ENCODE assay signal across 9 cellular contexts in the genomic region with DNA sequence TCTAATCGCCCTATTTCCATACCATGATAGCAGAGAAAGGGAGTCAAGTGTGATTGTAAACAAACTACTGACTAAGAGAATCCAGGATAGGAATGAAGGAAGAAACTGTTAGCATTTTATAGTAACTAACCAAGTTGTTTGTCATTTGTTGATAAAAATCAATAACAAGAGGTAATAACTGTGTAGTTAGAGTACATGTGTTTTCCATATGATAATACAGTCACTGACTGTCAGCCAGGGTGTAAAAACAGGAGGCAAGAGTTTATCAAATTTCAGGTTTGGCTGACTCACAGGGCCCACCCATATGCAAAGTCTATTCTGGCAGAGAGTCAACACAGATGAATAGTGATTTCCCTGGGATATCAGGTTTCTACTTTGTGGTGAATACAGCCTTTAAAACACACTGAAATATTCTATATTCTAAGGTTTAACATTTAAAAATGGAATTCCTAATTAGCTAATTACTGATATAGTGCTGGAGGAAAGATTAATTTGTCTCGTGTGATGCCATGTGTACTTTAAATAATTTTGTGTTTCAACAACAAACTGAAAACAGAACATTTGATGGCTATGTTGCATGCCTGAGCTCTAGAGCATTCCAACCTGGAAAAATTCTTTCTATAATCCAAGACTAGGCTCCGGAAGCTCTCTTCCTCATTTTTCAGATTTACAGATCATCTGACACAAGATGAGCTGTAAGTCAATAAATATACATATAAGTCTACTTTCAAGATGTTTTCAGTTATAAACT. TPM values are rescaled to one million over a fixed set of nuclear protein-coding genes. Genes with fewer than 3 reads are reported as not detected.
DNase-seq lines count a peak whose midpoint lies in the region; ATAC-seq and FAIRE-seq lines count a peak whose summit lies in the region.
"Had no signal": no experiment of that assay in that cellular context is flagged by ENCODE, and none has a peak within 500 bp of the region (broad histone marks: within the 10 kb centered on the region; RNA-seq: fewer than 3 reads in every experiment).

No MANE protein-coding gene starts in this region.

- no peak overlapping the region for H4K91ac ChIP-seq in mesenchymal stem cell (ENCODE audit: low read length)

- no peak overlapping the region for H2AFZ ChIP-seq in mesenchymal stem cell (ENCODE audit: low read depth, low read length)

- peak overlapping the region; percentile 21 for H3K27ac ChIP-seq in mesenchymal stem cell (ENCODE audit: low read length, poor library complexity, severe bottlenecking)
- H3K27ac ChIP-seq: heart left ventricle had no signal

- no peaks in the 10 kb centered on the region for H3K36me3 ChIP-seq in mesenchymal stem cell (ENCODE audit: control insufficient read depth in 1 of 2, insufficient read depth in 2 of 2, low read depth in 1 of 2, low read length in 2 of 2)
- H3K36me3 ChIP-seq: heart left ventricle had no signal

- H2BK5ac ChIP-seq in mesenchymal stem cell (ENCODE audit: low read depth, low read length, poor library complexity, severe bottlenecking): no peak overlapping the region

- no peak overlapping the region for H2BK120ac ChIP-seq in mesenchymal stem cell (ENCODE audit: low read depth, low read length)

- H3K9me3 ChIP-seq in mesenchymal stem cell (ENCODE audit: control insufficient read depth, low read length): no peaks in the 10 kb centered on the region
- H3K9me3 ChIP-seq: heart left ventricle had no signal

- peaks cover 2% of the 10 kb centered on the region for H3K79me1 ChIP-seq in mesenchymal stem cell (replicated peaks; ENCODE audit: low read length, poor library complexity, severe bottlenecking)

- H3K23ac ChIP-seq in mesenchymal stem cell (ENCODE audit: low read length in 2 of 2): no peak overlapping the region

- no peak overlapping the region for H2BK15ac ChIP-seq in mesenchymal stem cell (ENCODE audit: low read depth, poor library complexity, severe bottlenecking)

- H2BK12ac ChIP-seq in mesenchymal stem cell (ENCODE audit: low read length in 2 of 2): no peak overlapping the region

- no peak overlapping the region for H4K8ac ChIP-seq in mesenchymal stem cell (ENCODE audit: low read length)

- no peak for FAIRE-seq in frontal cortex (lab: Jason Lieb, UNC)

- no peak overlapping the region for H3K14ac ChIP-seq in mesenchymal stem cell (ENCODE audit: low read length in 2 of 2)

- no peak overlapping the region for H2AK5ac ChIP-seq in mesenchymal stem cell (ENCODE audit: low read length, severe bottlenecking)

- H3K18ac ChIP-seq in mesenchymal stem cell (ENCODE audit: low read depth in 1 of 2, low read length in 2 of 2): no peak overlapping the region

- H3K9ac ChIP-seq in mesenchymal stem cell (ENCODE audit: low read length): no peak overlapping the region

- peak; percentile 53 for DNase-seq in EL
- peak; percentile 59 for DNase-seq in NCI-H1105 treated with DMSO at 0.1 percent for 48 hours (lab: John Stamatoyannopoulos, UW)
- DNase-seq in activated naive CD4-positive, alpha-beta T cell treated with anti-CD3 and anti-CD28 coated beads, Interleukin-2, amount 50 U/mL, for 16 hours: peak; percentile 25
- DNase-seq in mesenchymal stem cell: peak; percentile 27
- DNase-seq in superior temporal gyrus (ENCODE audit: extremely low spot score): no peak
- no peak for DNase-seq in frontal cortex (ENCODE audit: low spot score in 2 of 2)
- DNase-seq: heart left ventricle had no signal

- no peak overlapping the region for H3K4ac ChIP-seq in mesenchymal stem cell (ENCODE audit: low read depth in 1 of 2, low read length in 2 of 2)

- WGBS in mesenchymal stem cell: 75% methylated on average over 2 of the region's 3 CpGs

- H3K4me3 ChIP-seq in mesenchymal stem cell (ENCODE audit: insufficient read depth in 1 of 2, low read depth in 1 of 2, low read length in 2 of 2): no peak overlapping the region
- H3K4me3 ChIP-seq: heart left ventricle had no signal

- H3K4me1 ChIP-seq in mesenchymal stem cell (ENCODE audit: control insufficient read depth, insufficient read depth, low read depth, low read length): peaks cover 2% of the 10 kb centered on the region

- no peak overlapping the region for H3K4me2 ChIP-seq in mesenchymal stem cell (ENCODE audit: low read length, poor library complexity, severe bottlenecking)

- no peaks in the 10 kb centered on the region for H3K27me3 ChIP-seq in mesenchymal stem cell (ENCODE audit: control insufficient read depth in 1 of 2, insufficient read depth in 1 of 2, low read length in 2 of 2)
- H3K27me3 ChIP-seq: heart left ventricle had no signal

- ATAC-seq in GM18498 (IDR thresholded peaks at IDR 0.05; ENCODE audit: unreplicated experiment): no peak
- no peak for ATAC-seq in GM18519 (IDR thresholded peaks at IDR 0.05; ENCODE audit: low FRiP score, unreplicated experiment)

RNA-seq across cellular contexts. Expression of gene FOXO1, which starts 6.0 kb away (rescaled TPM):
- 1.2 TPM for polyA plus RNA-seq in mesenchymal stem cell (2013, experiment 1 of 2)
- 1.1 TPM for polyA plus RNA-seq in mesenchymal stem cell (2013, experiment 2 of 2)
- total RNA-seq in frontal cortex: 9.8 TPM

Comparison
In these comparisons a context has a peak if more than half of its experiments do, and no peak if none do; other contexts are left out.
1. DNase-seq: peak in EL (single experiment), NCI-H1105 treated with DMSO at 0.1 percent for 48 hours (single experiment), activated naive CD4-positive, alpha-beta T cell treated with anti-CD3 and anti-CD28 coated beads, Interleukin-2, amount 50 U/mL, for 16 hours (single experiment) and mesenchymal stem cell (single experiment); none in superior temporal gyrus (single experiment) and frontal cortex (0 of 2).